8 cellular contexts compared by ENCODE assay signal in the genomic region with DNA sequence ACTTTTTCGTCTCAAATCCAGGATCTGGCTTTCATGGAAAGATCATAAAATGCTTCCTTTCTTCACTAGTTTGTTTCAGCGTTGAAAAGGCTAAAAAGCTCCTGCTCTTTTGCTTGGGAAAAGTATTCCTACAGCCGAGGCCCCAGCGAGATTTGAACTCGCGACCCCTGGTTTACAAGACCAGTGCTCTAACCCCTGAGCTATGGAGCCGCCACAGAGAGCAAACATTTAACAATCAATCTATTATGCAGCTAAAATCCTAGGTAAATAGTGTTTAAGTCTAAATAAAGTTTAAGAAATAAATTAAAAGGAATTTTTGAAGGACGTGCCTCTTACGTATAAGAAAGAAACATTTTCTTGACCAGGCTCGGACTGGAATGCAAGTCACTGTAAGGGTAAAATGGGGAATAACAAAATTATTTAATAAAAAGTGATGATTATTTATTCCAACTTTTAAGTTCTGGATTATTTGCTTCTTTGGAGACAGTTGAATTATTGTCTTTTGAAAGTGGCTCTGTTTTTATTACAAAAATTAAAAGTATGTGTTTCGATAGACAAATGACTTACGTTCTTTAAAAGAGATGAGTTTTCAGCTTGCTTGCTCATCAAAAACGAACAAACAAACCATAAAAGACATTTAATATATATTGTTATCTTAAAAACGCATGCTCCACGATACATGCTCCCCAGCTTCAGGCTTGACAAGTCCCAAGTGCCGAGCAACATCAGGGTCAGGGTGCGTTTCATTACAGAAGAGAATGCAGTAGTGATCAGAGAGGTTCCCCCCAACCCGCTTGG. TPM values are rescaled to one million over a fixed set of nuclear protein-coding genes. Genes with fewer than 3 reads are reported as not detected.
DNase-seq lines count a peak whose midpoint lies in the region; ATAC-seq, FAIRE-seq and TF ChIP-seq lines count a peak whose summit lies in the region.

No MANE protein-coding gene starts in this region.

- intact Hi-C loops in thyroid gland (cut with DNase I) = no loop called here

- no peak overlapping the region for H3K27ac ChIP-seq in thyroid gland

- H3K4me1 ChIP-seq in mononuclear cell (ENCODE audit: insufficient read depth, low read length) (peaks cover 38% of the 10 kb centered on the region), thyroid gland (peaks cover 9 to 26% of the 10 kb centered on the region in 2 donors)

- H3K27me3 ChIP-seq in mononuclear cell (ENCODE audit: insufficient read depth, low read length) (peaks cover 95% of the 10 kb centered on the region), thyroid gland (peaks cover 13% of the 10 kb centered on the region)

- peak; percentile 79 for FAIRE-seq in endometrium (lab: Jason Lieb, UNC)

- no peak for TF ChIP-seq POLR2A in thyroid gland (IDR thresholded peaks at IDR 0.05)

- 2 to 6% methylated on average over 18 of the region's 18 CpGs for WGBS in thyroid gland, 2 donors

- no peak for TF ChIP-seq CTCF in GM12875 (IDR thresholded peaks at IDR 0.05; ENCODE audit: borderline replicate concordance, insufficient read depth, low read depth, low read length)
- no peak for TF ChIP-seq CTCF in thyroid gland (IDR thresholded peaks at IDR 0.05)

- peak; percentile 26 for DNase-seq in NCI-H2171 (lab: John Stamatoyannopoulos, UW)
- DNase-seq in activated CD4-positive, alpha-beta T cell treated with anti-CD3 and anti-CD28 coated beads, Interleukin-2, amount 50 U/mL, for 1 hour = peak; percentile 41
- DNase-seq in thyroid gland = peak; percentile 50 to 55

- no peaks in the 10 kb centered on the region for H3K36me3 ChIP-seq in thyroid gland

- H3K9me3 ChIP-seq in mononuclear cell (ENCODE audit: low read depth, low read length) (no peaks in the 10 kb centered on the region), thyroid gland (no peaks in the 10 kb centered on the region)

- H3K4me3 ChIP-seq in GM12875 (ENCODE audit: low read depth, low read length) (peak overlapping the region; percentile 57), mononuclear cell (ENCODE audit: low read length) (peak overlapping the region; percentile 17), thyroid gland (replicated peaks in 1 of 3) (peak overlapping the region in 1 of 3 donors; percentile 9)

- no peak for ATAC-seq in HG03354 (IDR thresholded peaks at IDR 0.05; ENCODE audit: poor library complexity, severe bottlenecking, unreplicated experiment)
- no peak for ATAC-seq in HG03095 (IDR thresholded peaks at IDR 0.05; ENCODE audit: unreplicated experiment)

RNA-seq across cellular contexts. Expression of gene OR6S1, which starts 10.3 kb away (rescaled TPM):
- not detected for total RNA-seq in mononuclear cell
- not detected for total RNA-seq in thyroid gland

RNA-seq across cellular contexts. Expression of gene RNASE12, which starts 40.0 kb away (rescaled TPM):
- total RNA-seq in mononuclear cell (not detected), thyroid gland (not detected)

RNA-seq across cellular contexts. Expression of gene RNASE11, which starts 43.4 kb away (rescaled TPM):
- total RNA-seq in mononuclear cell = not detected
- not detected for total RNA-seq in thyroid gland

RNA-seq across cellular contexts. Expression of gene RNASE4, which starts 53.1 kb away (rescaled TPM):
- total RNA-seq in mononuclear cell = 5.7 TPM
- 10 to 100 TPM; 15.5 to 58.9 (median 45.8) TPM for total RNA-seq in thyroid gland

RNA-seq across cellular contexts. Expression of gene ANG, which starts 57.3 kb away (rescaled TPM):
- total RNA-seq in mononuclear cell (1.3 TPM), thyroid gland (10 to 100 TPM in 1 of 4 donors, 1 to 10 TPM in 3; 2.8 to 17.6 (median 5.8) TPM)
